Comparison of ENCODE assay signal across 16 cellular contexts in genomic region chr6:13613029-13613594, GRCh38. TPM values are rescaled to one million over a fixed set of nuclear protein-coding genes. Genes with fewer than 3 reads are reported as not detected.
DNase-seq lines count a peak whose midpoint lies in the region; ATAC-seq and TF ChIP-seq lines count a peak whose summit lies in the region.
"Had no signal": no experiment of that assay in that cellular context is flagged by ENCODE, and none has a peak within 500 bp of the region (broad histone marks: within the 10 kb centered on the region; RNA-seq: fewer than 3 reads in every experiment).

No MANE protein-coding gene starts in this region.

- H4K20me1 ChIP-seq in Loucy (ENCODE audit: insufficient read depth, low read length, poor library complexity, severe bottlenecking), result peaks cover 26% of the 10 kb centered on the region

- H3F3A ChIP-seq in Loucy (ENCODE audit: low read depth), result 0 out of 2 replicates have a peak, but pooled peaks cover 3% of the 10 kb centered on the region

- H3K27me3 ChIP-seq in cardiac muscle cell (no peaks in the 10 kb centered on the region), Loucy (ENCODE audit: insufficient read depth, low read length, poor library complexity, severe bottlenecking) (no peaks in the 10 kb centered on the region), uterus (no peaks in the 10 kb centered on the region)
- H3K27me3 ChIP-seq: pancreas had no signal

- H3K4me1 ChIP-seq in cardiac muscle cell (ENCODE audit: low read depth) (peaks cover 43% of the 10 kb centered on the region), Loucy (ENCODE audit: insufficient read depth, low read length, poor library complexity, severe bottlenecking) (peaks cover 38% of the 10 kb centered on the region), uterus (peaks cover 0 to 4% of the 10 kb centered on the region in 2 donors)

- H3K4me2 ChIP-seq in Loucy (ENCODE audit: low read depth, low read length, poor library complexity, severe bottlenecking), result peak overlapping the region; percentile 96

- ATAC-seq in Right ventricle myocardium superior (ENCODE audit: poor library complexity), result no peak
- no peak for ATAC-seq in activated naive CD8-positive, alpha-beta T cell treated with anti-CD3 and anti-CD28 coated beads, Interleukin-2, amount 10 ng/mL, durations not matched to agents 7 days and 5 days (ENCODE audit: low read depth)
- no peak for ATAC-seq in stimulated activated memory B cell treated with anti-CD40 and anti-IgM and Interleukin-4, amounts not matched to agents 10 μg/mL and 1 μg/mL and 100 μg/mL, for 72 hours
- ATAC-seq: pancreas had no signal

- no peaks in the 10 kb centered on the region for H3K9me3 Mint-ChIP-seq in activated naive CD8-positive, alpha-beta T cell treated with anti-CD3 and anti-CD28 coated beads, Interleukin-2, amount 10 ng/mL, durations not matched to agents 7 days and 5 days
- no peaks in the 10 kb centered on the region for H3K9me3 Mint-ChIP-seq in stimulated activated memory B cell treated with anti-CD40 and anti-IgM and Interleukin-4, amounts not matched to agents 10 μg/mL and 1 μg/mL and 100 μg/mL, for 72 hours
- H3K9me3 Mint-ChIP-seq: activated CD4-positive, alpha-beta memory T cell treated with anti-CD3 and anti-CD28 coated beads for 36 hours had no signal

- H3K4me3 ChIP-seq in cardiac muscle cell, result no peak overlapping the region
- peak overlapping the region; percentile 98 for H3K4me3 ChIP-seq in Loucy (ENCODE audit: low read length, poor library complexity, severe bottlenecking)
- H3K4me3 ChIP-seq in uterus, result no peak overlapping the region
- H3K4me3 ChIP-seq: thoracic aorta had no signal

- no peak overlapping the region for H3K27ac Mint-ChIP-seq in activated naive CD8-positive, alpha-beta T cell treated with anti-CD3 and anti-CD28 coated beads, Interleukin-2, amount 10 ng/mL, durations not matched to agents 7 days and 5 days
- peak overlapping the region; percentile 53 for H3K27ac Mint-ChIP-seq in stimulated activated memory B cell treated with anti-CD40 and anti-IgM and Interleukin-4, amounts not matched to agents 10 μg/mL and 1 μg/mL and 100 μg/mL, for 72 hours
- H3K27ac Mint-ChIP-seq: activated CD4-positive, alpha-beta memory T cell treated with anti-CD3 and anti-CD28 coated beads for 36 hours had no signal

- H3K4me3 Mint-ChIP-seq in activated naive CD8-positive, alpha-beta T cell treated with anti-CD3 and anti-CD28 coated beads, Interleukin-2, amount 10 ng/mL, durations not matched to agents 7 days and 5 days, result peak overlapping the region; percentile 16
- H3K4me3 Mint-ChIP-seq in stimulated activated memory B cell treated with anti-CD40 and anti-IgM and Interleukin-4, amounts not matched to agents 10 μg/mL and 1 μg/mL and 100 μg/mL, for 72 hours, result no peak overlapping the region

- TF ChIP-seq POLR2A in uterus (IDR thresholded peaks at IDR 0.05), result no peak

- DNase-seq in cardiac muscle cell (ENCODE audit: low read depth in 1 of 2, low spot score in 1 of 2), result peak in 1 of 2 donors; percentile 51
- no peak for DNase-seq in Right ventricle myocardium superior
- no peak for DNase-seq in activated naive CD8-positive, alpha-beta T cell treated with anti-CD3 and anti-CD28 coated beads, Interleukin-2, amount 10 ng/mL, durations not matched to agents 7 days and 5 days
- no peak for DNase-seq in HT-29 (ENCODE audit: low spot score)
- no peak for DNase-seq in uterus
- no peak for DNase-seq in superior temporal gyrus (ENCODE audit: extremely low spot score)
- DNase-seq: activated CD4-positive, alpha-beta memory T cell treated with anti-CD3 and anti-CD28 coated beads for 36 hours; activated gamma-delta T cell treated with Interleukin-2 at 50 U/mL for 16 hours; DMS153; NCI-H1436; NCI-H510A; pancreas had no signal

- peak overlapping the region; percentile 85 for H3K9ac ChIP-seq in Loucy (ENCODE audit: low read depth, low read length, poor library complexity, severe bottlenecking)

- H3K27ac ChIP-seq in cardiac muscle cell (peak overlapping the region; percentile 47), uterus (no peak overlapping the region)
- H3K27ac ChIP-seq: RWPE1 had no signal

- intact Hi-C loops in Right ventricle myocardium superior (cut with DNase I) (no loop called here), uterus (cut with DNase I; ENCODE audit: low total_unique reads) (loop anchor here (10.0 kb wide), 1 partner anchor 152 kb away; no protein-coding TSS in a partner anchor)

- peaks cover 43% of the 10 kb centered on the region for H3K79me2 ChIP-seq in Loucy (ENCODE audit: insufficient read depth, low read length)

- POLR2A ChIA-PET in activated naive CD8-positive, alpha-beta T cell treated with anti-CD3 and anti-CD28 coated beads, Interleukin-2, amount 10 ng/mL, durations not matched to agents 7 days and 5 days (lab: Charles Lee), result interaction anchor here (2.8 kb wide), 1 partner anchor 8 kb away, joined by 7 read pairs; no protein-coding TSS in a partner anchor

- H3K9me2 ChIP-seq in Loucy (replicated peaks; ENCODE audit: low read depth, low read length), result no peaks in the 10 kb centered on the region

- peaks cover 40% of the 10 kb centered on the region for H3K4me1 Mint-ChIP-seq in activated naive CD8-positive, alpha-beta T cell treated with anti-CD3 and anti-CD28 coated beads, Interleukin-2, amount 10 ng/mL, durations not matched to agents 7 days and 5 days
- H3K4me1 Mint-ChIP-seq in stimulated activated memory B cell treated with anti-CD40 and anti-IgM and Interleukin-4, amounts not matched to agents 10 μg/mL and 1 μg/mL and 100 μg/mL, for 72 hours, result peaks cover 54% of the 10 kb centered on the region

- H3K27me3 Mint-ChIP-seq in activated naive CD8-positive, alpha-beta T cell treated with anti-CD3 and anti-CD28 coated beads, Interleukin-2, amount 10 ng/mL, durations not matched to agents 7 days and 5 days, result no peaks in the 10 kb centered on the region
- no peaks in the 10 kb centered on the region for H3K27me3 Mint-ChIP-seq in stimulated activated memory B cell treated with anti-CD40 and anti-IgM and Interleukin-4, amounts not matched to agents 10 μg/mL and 1 μg/mL and 100 μg/mL, for 72 hours
- H3K27me3 Mint-ChIP-seq: activated CD4-positive, alpha-beta memory T cell treated with anti-CD3 and anti-CD28 coated beads for 36 hours had no signal

- TF ChIP-seq CTCF in cardiac muscle cell (IDR thresholded peaks at IDR 0.05; ENCODE audit: low read depth, low read length) (no peak), Loucy (conservative IDR thresholded peaks at IDR 0.05; ENCODE audit: low read length) (no peak), uterus (IDR thresholded peaks at IDR 0.05) (no peak)

- H3K9me3 ChIP-seq in cardiac muscle cell (ENCODE audit: low read depth) (no peaks in the 10 kb centered on the region), Loucy (ENCODE audit: insufficient read depth, low read depth, low read length) (no peaks in the 10 kb centered on the region), uterus (no peaks in the 10 kb centered on the region)
- H3K9me3 ChIP-seq: pancreas, thoracic aorta had no signal

- H3K36me3 ChIP-seq in cardiac muscle cell, result peaks cover 10% of the 10 kb centered on the region
- H3K36me3 ChIP-seq in Loucy (ENCODE audit: insufficient read depth, low read length), result peaks cover 9% of the 10 kb centered on the region; the same call in 1 of the 2 replicates
- H3K36me3 ChIP-seq in uterus, result no peaks in the 10 kb centered on the region

- H2AFZ ChIP-seq in Loucy (ENCODE audit: low read length), result no peak overlapping the region

- peaks cover 7% of the 10 kb centered on the region for H3K36me3 Mint-ChIP-seq in activated naive CD8-positive, alpha-beta T cell treated with anti-CD3 and anti-CD28 coated beads, Interleukin-2, amount 10 ng/mL, durations not matched to agents 7 days and 5 days
- H3K36me3 Mint-ChIP-seq in stimulated activated memory B cell treated with anti-CD40 and anti-IgM and Interleukin-4, amounts not matched to agents 10 μg/mL and 1 μg/mL and 100 μg/mL, for 72 hours, result peaks cover 20% of the 10 kb centered on the region

RNA-seq across cellular contexts. Expression of gene NOL7, which starts 2.0 kb away (rescaled TPM):
- total RNA-seq in cardiac muscle cell (109 and 154 TPM in 2 replicates), Right ventricle myocardium superior (47.9 TPM), uterus (10 to 100 TPM; 49.4 to 64.7 (median 55.7) TPM)
- 107 and 144 TPM in 2 replicates for polyA plus RNA-seq in cardiac muscle cell
- total RNA-seq in activated naive CD8-positive, alpha-beta T cell treated with anti-CD3 and anti-CD28 coated beads, Interleukin-2, amount 10 ng/mL, durations not matched to agents 7 days and 5 days, result 10 to 100 TPM; 54.0 to 55.5 TPM
- total RNA-seq in HT-29 (2014; rRNA removed; shearing (Covaris generic)), result 54.9 and 71.6 TPM in 2 replicates

RNA-seq across cellular contexts. Expression of gene SIRT5, which starts 38.7 kb away (rescaled TPM):
- total RNA-seq in cardiac muscle cell (16.3 and 17.2 TPM in 2 replicates), Right ventricle myocardium superior (53.3 TPM), uterus (10 to 100 TPM; 16.2 to 27.9 (median 18.0) TPM)
- 21.7 and 26.8 TPM in 2 replicates for polyA plus RNA-seq in cardiac muscle cell
- 10 to 100 TPM; 15.9 to 16.3 TPM for total RNA-seq in activated naive CD8-positive, alpha-beta T cell treated with anti-CD3 and anti-CD28 coated beads, Interleukin-2, amount 10 ng/mL, durations not matched to agents 7 days and 5 days
- total RNA-seq in HT-29 (2014; rRNA removed; shearing (Covaris generic)), result 7.4 and 8.3 TPM in 2 replicates
